Comparison of ENCODE assay signal across 18 cellular contexts in genomic region chr1:118905206-118905605, GRCh38.
"Had no signal": no experiment of that assay in that cellular context is flagged by ENCODE, and none has a peak within 500 bp of the region (broad histone marks: within the 10 kb centered on the region; RNA-seq: fewer than 3 reads in every experiment).

No MANE protein-coding gene starts in this region.

- ATAC-seq: stimulated activated naive CD8-positive, alpha-beta T cell treated with anti-CD3 and anti-CD28 coated beads, Interleukin-15, amount 100 ng/mL, for 72 hours had no signal

- H3K27me3 ChIP-seq: breast epithelium, esophagus muscularis mucosa, hepatocyte had no signal

- H3K4me3 ChIP-seq: breast epithelium, esophagus muscularis mucosa, hepatocyte, skin epidermis, thoracic aorta had no signal

- H3K9me3 ChIP-seq: breast epithelium, esophagus muscularis mucosa, thoracic aorta had no signal

- DNase-seq: activated CD4-positive, alpha-beta T cell treated with anti-CD3 and anti-CD28 coated beads for 1 hour; activated CD4-positive, alpha-beta T cell treated with anti-CD3 and anti-CD28 coated beads, Interleukin-2, amount 50 U/mL, for 4 hours; activated gamma-delta T cell; effector memory CD4-positive, alpha-beta T cell; foreskin fibroblast; islet precursor cell; nephron progenitor cell; nucleus accumbens; posterior cingulate gyrus; retina; stimulated activated CD4-positive, alpha-beta T cell treated with anti-CD3 and anti-CD28 coated beads, Interleukin-4, amount 100 ng/mL, for 1 hour; stimulated activated naive CD8-positive, alpha-beta T cell treated with anti-CD3 and anti-CD28 coated beads, Interleukin-15, amount 100 ng/mL, for 72 hours; WERI-Rb-1 had no signal

- H3K36me3 ChIP-seq: breast epithelium, esophagus muscularis mucosa, thoracic aorta, WERI-Rb-1 had no signal
